In genomic region chr19:41551711-41552110, GRCh38 we compare ENCODE assay signal across 16 cellular contexts. TPM values are rescaled to one million over a fixed set of nuclear protein-coding genes. Genes with fewer than 3 reads are reported as not detected.
DNase-seq lines count a peak whose midpoint lies in the region; ATAC-seq and TF ChIP-seq lines count a peak whose summit lies in the region.
"Had no signal": no experiment of that assay in that cellular context is flagged by ENCODE, and none has a peak within 500 bp of the region (broad histone marks: within the 10 kb centered on the region; RNA-seq: fewer than 3 reads in every experiment).

No MANE protein-coding gene starts in this region.

- H3K4me3 ChIP-seq in BLaER1 (peak overlapping the region; percentile 86), GM12864 (ENCODE audit: low read depth, low read length) (peak overlapping the region; percentile 85), osteoblast (ENCODE audit: insufficient read depth, low read length) (no peak overlapping the region)
- H3K4me3 ChIP-seq: hepatocyte, lung had no signal

- H3K9me3 ChIP-seq in BLaER1 (no peaks in the 10 kb centered on the region), osteoblast (ENCODE audit: low read depth, low read length) (no peaks in the 10 kb centered on the region)

- H3K27ac ChIP-seq in BLaER1 (peak overlapping the region; percentile 96), osteoblast (ENCODE audit: low read depth, low read length) (no peak overlapping the region)
- H3K27ac ChIP-seq: hepatocyte had no signal

- intact Hi-C loops in activated CD8-positive, alpha-beta T cell treated with anti-CD3 and anti-CD28 coated beads for 36 hours (cut with micrococcal nuclease): no loop called here
- intact Hi-C loops in head of caudate nucleus (cut with DNase I): no loop called here

- H3K27me3 ChIP-seq in BLaER1 (no peaks in the 10 kb centered on the region), osteoblast (ENCODE audit: insufficient read depth, low read length) (peaks cover 10% of the 10 kb centered on the region)
- H3K27me3 ChIP-seq: hepatocyte had no signal

- H2AFZ ChIP-seq in osteoblast (ENCODE audit: low read length): no peak overlapping the region
- H2AFZ ChIP-seq: hepatocyte had no signal

- H4K20me1 ChIP-seq in BLaER1 (peaks cover 9% of the 10 kb centered on the region; the same call in 1 of the 2 replicates), osteoblast (ENCODE audit: insufficient read depth, low read length) (no peaks in the 10 kb centered on the region)

- no peak for ATAC-seq in activated CD8-positive, alpha-beta T cell treated with anti-CD3 and anti-CD28 coated beads for 36 hours
- no peak for ATAC-seq in memory B cell (ENCODE audit: low read depth)

- H3K4me1 ChIP-seq in BLaER1: peaks cover 54% of the 10 kb centered on the region
- H3K4me1 ChIP-seq in osteoblast (ENCODE audit: insufficient read depth, low read length): no peaks in the 10 kb centered on the region

- H3K4me2 ChIP-seq in BLaER1 (peak overlapping the region; percentile 95), osteoblast (ENCODE audit: insufficient read depth, low read length) (no peak overlapping the region)
- H3K4me2 ChIP-seq: hepatocyte had no signal

- H3K79me2 ChIP-seq in osteoblast (ENCODE audit: insufficient read depth, low read length): no peaks in the 10 kb centered on the region
- H3K79me2 ChIP-seq: hepatocyte had no signal

- POLR2A ChIA-PET in activated CD8-positive, alpha-beta T cell treated with anti-CD3 and anti-CD28 coated beads for 36 hours (lab: Charles Lee): interaction anchor here (1.1 to 2.0 kb wide), 4 partner anchors 9 to 20 kb away, joined by 3 to 7 read pairs (median 4); no protein-coding TSS in a partner anchor

- DNase-seq in GM12864 (ENCODE audit: low read depth) (no peak), memory B cell (ENCODE audit: low spot score in 2 of 2) (no peak), osteoblast (ENCODE audit: insufficient read length, low spot score, missing footprints) (no peak), NCI-H1417 (lab: John Stamatoyannopoulos, UW) (no peak), head of caudate nucleus (no peak), iPS-NIHi11 (ENCODE audit: low spot score) (no peak)
- no peak for DNase-seq in activated CD8-positive, alpha-beta T cell treated with anti-CD3 and anti-CD28 coated beads for 36 hours
- DNase-seq: MV-4-11; NCI-H226; posterior cingulate gyrus; stimulated activated CD4-positive, alpha-beta T cell treated with anti-CD3 and anti-CD28 coated beads, Interleukin-2, amount 100 ng/mL, for 48 hours; stimulated activated naive CD4-positive, alpha-beta T cell treated with Interleukin-2 at 50 U/mL for 16 hours; T1000 had no signal

- peak overlapping the region; percentile 87 for H3K4me3 Mint-ChIP-seq in activated CD8-positive, alpha-beta T cell treated with anti-CD3 and anti-CD28 coated beads for 36 hours
- H3K4me3 Mint-ChIP-seq in memory B cell: peak overlapping the region; percentile 97

- H3K9ac ChIP-seq in BLaER1: peak overlapping the region; percentile 96

- CTCF ChIA-PET in activated CD8-positive, alpha-beta T cell treated with anti-CD3 and anti-CD28 coated beads for 36 hours (lab: Charles Lee): interaction anchor here (0.7 to 2.6 kb wide), 3 partner anchors 9 to 103 kb away, joined by 3 to 8 read pairs (median 7); no protein-coding TSS in a partner anchor

- H3K27ac Mint-ChIP-seq in activated CD8-positive, alpha-beta T cell treated with anti-CD3 and anti-CD28 coated beads for 36 hours: peak overlapping the region; percentile 96
- H3K27ac Mint-ChIP-seq in memory B cell: peak overlapping the region; percentile 91

- H3K36me3 ChIP-seq in BLaER1 (peaks cover 26% of the 10 kb centered on the region; the same call in 1 of the 2 replicates), osteoblast (ENCODE audit: insufficient read depth, low read length) (no peaks in the 10 kb centered on the region)

- H3K4me1 Mint-ChIP-seq in activated CD8-positive, alpha-beta T cell treated with anti-CD3 and anti-CD28 coated beads for 36 hours (ENCODE audit: low read depth): peaks cover 42% of the 10 kb centered on the region
- peaks cover 39% of the 10 kb centered on the region for H3K4me1 Mint-ChIP-seq in memory B cell

- H3K36me3 Mint-ChIP-seq in activated CD8-positive, alpha-beta T cell treated with anti-CD3 and anti-CD28 coated beads for 36 hours (ENCODE audit: low read depth): peaks cover 58% of the 10 kb centered on the region
- H3K36me3 Mint-ChIP-seq in memory B cell: peaks cover 25% of the 10 kb centered on the region

- H3K9me3 Mint-ChIP-seq in activated CD8-positive, alpha-beta T cell treated with anti-CD3 and anti-CD28 coated beads for 36 hours: peaks cover 2% of the 10 kb centered on the region
- H3K9me3 Mint-ChIP-seq in memory B cell: no peaks in the 10 kb centered on the region

- H3K27me3 Mint-ChIP-seq in activated CD8-positive, alpha-beta T cell treated with anti-CD3 and anti-CD28 coated beads for 36 hours: no peaks in the 10 kb centered on the region
- no peaks in the 10 kb centered on the region for H3K27me3 Mint-ChIP-seq in memory B cell

- TF ChIP-seq CTCF in GM12864 (IDR thresholded peaks at IDR 0.05; ENCODE audit: low read depth, low read length, missing control alignments): no peak
- TF ChIP-seq CTCF in activated CD8-positive, alpha-beta T cell treated with anti-CD3 and anti-CD28 coated beads for 36 hours (IDR thresholded peaks at IDR 0.05): no peak
- no peak for TF ChIP-seq CTCF in osteoblast (IDR thresholded peaks at IDR 0.05; ENCODE audit: extremely low read depth, low read depth, low read length)

RNA-seq across cellular contexts. Expression of gene CEACAM21, which starts 24.3 kb away (rescaled TPM):
- 10 to 100 TPM; 17.7 to 19.8 TPM for total RNA-seq in activated CD8-positive, alpha-beta T cell treated with anti-CD3 and anti-CD28 coated beads for 36 hours
- total RNA-seq in osteoblast: not detected in 2 replicates

Comparison
In these comparisons a context has a peak if more than half of its experiments do, and no peak if none do; other contexts are left out.
1. RNA of gene CEACAM21, which starts 24.3 kb away (total RNA-seq): 17.7 to 19.8 TPM in activated CD8-positive, alpha-beta T cell treated with anti-CD3 and anti-CD28 coated beads for 36 hours; not detected in osteoblast; every median in the first group is over 10 times any median in the second.